In genomic region chr1:203196371-203196770, GRCh38 we compare ENCODE assay signal across 26 cellular contexts. TPM values are rescaled to one million over a fixed set of nuclear protein-coding genes. Genes with fewer than 3 reads are reported as not detected.
A peak's percentile ranks its signal among the peaks of the same experiment; 100 is the strongest.
DNase-seq lines count a peak whose midpoint lies in the region; ATAC-seq and TF ChIP-seq lines count a peak whose summit lies in the region.
"Had no signal": no experiment of that assay in that cellular context is flagged by ENCODE, and none has a peak within 500 bp of the region (broad histone marks: within the 10 kb centered on the region; RNA-seq: fewer than 3 reads in every experiment).

No MANE protein-coding gene starts in this region.

- TF ChIP-seq POLR2A in sigmoid colon (IDR thresholded peaks at IDR 0.05) = no peak

- TF ChIP-seq RAD21 in SK-N-SH (IDR thresholded peaks at IDR 0.05; ENCODE audit: low read length) = no peak

- peaks cover 48% of the 10 kb centered on the region for H3K4me1 Mint-ChIP-seq in Caco-2 (ENCODE audit: low read depth, unreplicated experiment)
- H3K4me1 Mint-ChIP-seq in CD4-positive, alpha-beta T cell (ENCODE audit: low read depth) = no peaks in the 10 kb centered on the region

- H3K4me3 Mint-ChIP-seq in Caco-2 (ENCODE audit: unreplicated experiment) = no peak overlapping the region
- no peak overlapping the region for H3K4me3 Mint-ChIP-seq in CD4-positive, alpha-beta T cell

- no peak overlapping the region for H3K27ac ChIP-seq in SK-N-SH (ENCODE audit: low read depth in 2 of 2, low read length in 1 of 2)
- H3K27ac ChIP-seq in sigmoid colon = no peak overlapping the region
- no peak overlapping the region for H3K27ac ChIP-seq in CD4-positive, alpha-beta T cell (ENCODE audit: low read depth, low read length)

- DNase-seq in Caco-2 = no peak
- DNase-seq in SK-N-SH = no peak
- no peak for DNase-seq in fibroblast of villous mesenchyme (ENCODE audit: low read depth)
- peak; percentile 34 for DNase-seq in sigmoid colon
- DNase-seq in amniotic stem cell (lab: John Stamatoyannopoulos, UW) = no peak
- DNase-seq in CD4-positive, alpha-beta T cell = no peak
- DNase-seq in mucosa of descending colon = no peak
- DNase-seq in DMS153 (lab: John Stamatoyannopoulos, UW) = no peak
- DNase-seq: activated CD4-positive, alpha-beta T cell treated with anti-CD3 and anti-CD28 coated beads for 48 hours; activated CD8-positive, alpha-beta memory T cell treated with anti-CD3 and anti-CD28 coated beads, Interleukin-2, amount 50 U/mL, for 4 hours; activated gamma-delta T cell; amygdala; EL; hypothalamus; Kasumi-1; left cardiac atrium; midbrain; NCI-H1417; NCI-H2171 treated with DMSO at 0.1 percent for 48 hours; NCI-H82; retina; stimulated activated naive CD8-positive, alpha-beta T cell treated with anti-CD3 and anti-CD28 coated beads, Interleukin-15, Interleukin-2, amounts not matched to agents 100 U/mL and 50 U/mL, for 24 hours; transverse colon had no signal

- H3K27ac Mint-ChIP-seq in Caco-2 (ENCODE audit: unreplicated experiment) = peak overlapping the region; percentile 82
- H3K27ac Mint-ChIP-seq in CD4-positive, alpha-beta T cell = no peak overlapping the region

- H3K4me3 ChIP-seq in Caco-2 (ENCODE audit: low read depth, low read length) (no peak overlapping the region), SK-N-SH (ENCODE audit: low read depth in 2 of 2, low read length in 1 of 2) (no peak overlapping the region), fibroblast of villous mesenchyme (ENCODE audit: low read depth, low read length) (no peak overlapping the region), sigmoid colon (no peak overlapping the region), mucosa of descending colon (no peak overlapping the region)
- H3K4me3 ChIP-seq: HAP-1, transverse colon had no signal

- peaks cover 21% of the 10 kb centered on the region for H3K9me3 Mint-ChIP-seq in Caco-2 (ENCODE audit: unreplicated experiment)
- no peaks in the 10 kb centered on the region for H3K9me3 Mint-ChIP-seq in CD4-positive, alpha-beta T cell

- H3F3A ChIP-seq in SK-N-SH (replicated peaks; ENCODE audit: insufficient read depth) = no peaks in the 10 kb centered on the region

- H3K9me2 ChIP-seq in SK-N-SH = no peaks in the 10 kb centered on the region

- TF ChIP-seq EP300 in SK-N-SH (IDR thresholded peaks at IDR 0.05; ENCODE audit: borderline replicate concordance in 1 of 2, low read depth in 1 of 2, low read length in 1 of 2) (no peak), sigmoid colon (IDR thresholded peaks at IDR 0.05) (no peak)

- intact Hi-C loops in Caco-2 (cut with micrococcal nuclease; ENCODE audit: unreplicated experiment) (no loop called here), sigmoid colon (cut with DNase I) (no loop called here), mucosa of descending colon (cut with DNase I, micrococcal nuclease) (no loop called here)
- intact Hi-C loops in CD4-positive, alpha-beta T cell (cut with DNase I, micrococcal nuclease) = no loop called here

- no peak overlapping the region for H3K9ac ChIP-seq in SK-N-SH

- H4K20me1 ChIP-seq in SK-N-SH (ENCODE audit: insufficient read depth) = no peaks in the 10 kb centered on the region

- no peaks in the 10 kb centered on the region for H3K36me3 ChIP-seq in Caco-2 (ENCODE audit: control insufficient read depth, insufficient read depth, low read length)
- H3K36me3 ChIP-seq in SK-N-SH (replicated peaks in 1 of 2; ENCODE audit: control insufficient read depth in 1 of 2, insufficient read depth in 2 of 2, low read length in 1 of 2) = no peaks in the 10 kb centered on the region
- H3K36me3 ChIP-seq in sigmoid colon = no peaks in the 10 kb centered on the region
- no peaks in the 10 kb centered on the region for H3K36me3 ChIP-seq in mucosa of descending colon (ENCODE audit: low read depth)
- H3K36me3 ChIP-seq: HAP-1, transverse colon had no signal

- WGBS in SK-N-SH (ENCODE audit: low lambda C conversion rate) = 60% methylated on average over 1 of the region's 3 CpGs
- 90% methylated on average over 3 of the region's 3 CpGs for WGBS in sigmoid colon, 2 donors

- H3K4me1 ChIP-seq in Caco-2 = peaks cover 51% of the 10 kb centered on the region
- no peaks in the 10 kb centered on the region for H3K4me1 ChIP-seq in SK-N-SH (ENCODE audit: control insufficient read depth in 1 of 2, insufficient read depth in 2 of 2, low read depth in 1 of 2, low read length in 1 of 2)
- H3K4me1 ChIP-seq in sigmoid colon = no peaks in the 10 kb centered on the region
- no peaks in the 10 kb centered on the region for H3K4me1 ChIP-seq in mucosa of descending colon (ENCODE audit: low read depth)
- H3K4me1 ChIP-seq: HAP-1 had no signal

- no peak overlapping the region for H2AFZ ChIP-seq in SK-N-SH (ENCODE audit: low read depth)

- peaks cover 6% of the 10 kb centered on the region; the same call in 1 of the 2 replicates for H3K9me3 ChIP-seq in Caco-2
- no peaks in the 10 kb centered on the region for H3K9me3 ChIP-seq in SK-N-SH
- H3K9me3 ChIP-seq in sigmoid colon = no peaks in the 10 kb centered on the region
- no peaks in the 10 kb centered on the region for H3K9me3 ChIP-seq in CD4-positive, alpha-beta T cell (ENCODE audit: control insufficient read depth, low read length)
- H3K9me3 ChIP-seq in mucosa of descending colon = no peaks in the 10 kb centered on the region
- H3K9me3 ChIP-seq: HAP-1, transverse colon had no signal

- H3K36me3 Mint-ChIP-seq in Caco-2 (ENCODE audit: insufficient read depth, unreplicated experiment) = peaks cover 13% of the 10 kb centered on the region
- no peaks in the 10 kb centered on the region for H3K36me3 Mint-ChIP-seq in CD4-positive, alpha-beta T cell (ENCODE audit: low read depth)

- no peaks in the 10 kb centered on the region for H3K79me2 ChIP-seq in SK-N-SH (ENCODE audit: insufficient read depth)

- CTCF ChIA-PET in Caco-2 (lab: Charles Lee) (no interaction called here), SK-N-SH (lab: Yijun Ruan, JAX) (interaction anchor here (1.0 to 1.2 kb wide), 2 partner anchors 20 to 78 kb away, joined by 3 read pairs; no protein-coding TSS in a partner anchor)
- CTCF ChIA-PET in CD4-positive, alpha-beta T cell (lab: Charles Lee) = no interaction called here

- no TSS peak for BruUV-seq in Caco-2 (replicated peaks; lab: Mats Ljungman, UMichigan)

- no peak for ATAC-seq in CD4-positive, alpha-beta T cell (ENCODE audit: poor library complexity)
- ATAC-seq in mucosa of descending colon = no peak
- ATAC-seq: left cardiac atrium; stimulated activated naive CD8-positive, alpha-beta T cell treated with anti-CD3 and anti-CD28 coated beads, Interleukin-15, Interleukin-2, amounts not matched to agents 100 U/mL and 50 U/mL, for 24 hours had no signal

- no peaks in the 10 kb centered on the region for H3K27me3 ChIP-seq in Caco-2 (replicated peaks; ENCODE audit: control insufficient read depth, insufficient read depth, low read length)
- H3K27me3 ChIP-seq in SK-N-SH (ENCODE audit: insufficient read depth) = 0 out of 2 replicates have a peak, but pooled peaks cover 9% of the 10 kb centered on the region
- H3K27me3 ChIP-seq in sigmoid colon = no peaks in the 10 kb centered on the region
- H3K27me3 ChIP-seq in CD4-positive, alpha-beta T cell (ENCODE audit: control insufficient read depth, insufficient read depth, low read length) = no peaks in the 10 kb centered on the region
- H3K27me3 ChIP-seq: transverse colon had no signal

- no peak overlapping the region for H3K4me2 ChIP-seq in SK-N-SH

- POLR2A ChIA-PET in Caco-2 (lab: Charles Lee) = no interaction called here
- POLR2A ChIA-PET in SK-N-SH (lab: Yijun Ruan, JAX) = no interaction called here
- POLR2A ChIA-PET in CD4-positive, alpha-beta T cell (lab: Charles Lee) = no interaction called here

- no peaks in the 10 kb centered on the region for H3K27me3 Mint-ChIP-seq in Caco-2 (ENCODE audit: insufficient read depth, unreplicated experiment)
- H3K27me3 Mint-ChIP-seq in CD4-positive, alpha-beta T cell = peaks cover 3% of the 10 kb centered on the region

- TF ChIP-seq CTCF in Caco-2 (IDR thresholded peaks at IDR 0.05; ENCODE audit: insufficient read depth in 1 of 2, low read depth in 1 of 2, low read length in 1 of 2, severe bottlenecking in 1 of 2, unreplicated experiment in 1 of 2) (no peak), SK-N-SH (IDR thresholded peaks at IDR 0.05) (0 out of 2 replicates have a peak, but pooled peaks have one; percentile 9), fibroblast of villous mesenchyme (IDR thresholded peaks at IDR 0.05; ENCODE audit: insufficient read depth, low read depth, low read length) (peak; percentile 20), sigmoid colon (IDR thresholded peaks at IDR 0.05) (no peak), mucosa of descending colon (IDR thresholded peaks at IDR 0.05) (no peak)
- TF ChIP-seq CTCF in CD4-positive, alpha-beta T cell (IDR thresholded peaks at IDR 0.05) = no peak

RNA-seq across cellular contexts. Expression of gene CHI3L1, which starts 9.9 kb away (rescaled TPM):
- 199 and 235 TPM in 2 replicates for total RNA-seq in Caco-2 (2022)
- not detected in 2 replicates for polyA plus RNA-seq in SK-N-SH (2012; rRNA removed)
- polyA plus RNA-seq in SK-N-SH (2012; cell fraction: cytosol; rRNA removed) = not detected in 2 replicates
- 0.02 TPM in 1 of 2 replicates, not detected in the other for polyA plus RNA-seq in SK-N-SH (2012; cell fraction: nucleus; rRNA removed)
- total RNA-seq in fibroblast of villous mesenchyme = 15.8 and 136 TPM in 2 replicates
- 1 to 10 TPM in 3 of 4 donors, not detected in 1; 2.2 to 9.1 (median 2.6) TPM for total RNA-seq in sigmoid colon
- polyA plus RNA-seq in sigmoid colon = 10 to 100 TPM in 1 of 3 donors, 1 to 10 TPM in 2; 1.2 to 28.8 (median 4.9) TPM
- not detected for total RNA-seq in CD4-positive, alpha-beta T cell
- total RNA-seq in mucosa of descending colon = 10 to 100 TPM in 1 of 3 donors, 1 to 10 TPM in 1, under 1 TPM in 1; 0.58 to 10.8 (median 1.8) TPM

RNA-seq across cellular contexts. Expression of gene MYBPH, which starts 20.7 kb away (rescaled TPM):
- total RNA-seq in Caco-2 (2022) (19.7 and 25.9 TPM in 2 replicates), fibroblast of villous mesenchyme (0.32 and 0.43 TPM in 2 replicates), sigmoid colon (not detected), mucosa of descending colon (not detected)
- polyA plus RNA-seq in SK-N-SH (2012; rRNA removed) (0.12 TPM in 1 of 2 replicates, not detected in the other), sigmoid colon (not detected)
- not detected in 2 replicates for polyA plus RNA-seq in SK-N-SH (2012; cell fraction: cytosol; rRNA removed)
- 0.04 and 0.08 TPM in 2 replicates for polyA plus RNA-seq in SK-N-SH (2012; cell fraction: nucleus; rRNA removed)
- not detected for total RNA-seq in CD4-positive, alpha-beta T cell
- total RNA-seq: cerebellum, left cardiac atrium, SK-MEL-5, transverse colon had no signal

RNA-seq across cellular contexts. Expression of gene CHIT1, which starts 33.1 kb away (rescaled TPM):
- total RNA-seq in Caco-2 (2022) (not detected in 2 replicates), fibroblast of villous mesenchyme (under 0.01 TPM in 1 of 2 replicates, not detected in the other), sigmoid colon (not detected), mucosa of descending colon (under 1 TPM in 2 of 3 donors, not detected in 1; 0.13 to 0.96 TPM)
- polyA plus RNA-seq in SK-N-SH (2012; rRNA removed) (not detected in 2 replicates), sigmoid colon (under 1 TPM in 1 of 3 donors, not detected in 2; 0.98 TPM)
- polyA plus RNA-seq in SK-N-SH (2012; cell fraction: cytosol; rRNA removed) = not detected in 2 replicates
- 0.01 TPM in 2 replicates for polyA plus RNA-seq in SK-N-SH (2012; cell fraction: nucleus; rRNA removed)
- total RNA-seq in CD4-positive, alpha-beta T cell = 1 to 10 TPM in 1 of 2 experiments, under 1 TPM in 1; 0.58 to 1.1 TPM
- total RNA-seq: SK-MEL-5 had no signal

Comparison
In these comparisons a context has a peak if more than half of its experiments do, and no peak if none do; other contexts are left out.
1. CTCF ChIP-seq: peak in SK-N-SH (single experiment) and fibroblast of villous mesenchyme (single experiment); none in Caco-2 (0 of 2), sigmoid colon (0 of 4), CD4-positive, alpha-beta T cell (single experiment) and mucosa of descending colon (single experiment).
2. RNA of gene MYBPH, which starts 20.7 kb away (total RNA-seq): 19.7 to 25.9 TPM in Caco-2; 0.32 to 0.43 TPM in fibroblast of villous mesenchyme, not detected in mucosa of descending colon, not detected in sigmoid colon and not detected in CD4-positive, alpha-beta T cell; every median in the first group is over 10 times any median in the second.